Comparison of ENCODE assay signal across 8 cellular contexts in the genomic region with DNA sequence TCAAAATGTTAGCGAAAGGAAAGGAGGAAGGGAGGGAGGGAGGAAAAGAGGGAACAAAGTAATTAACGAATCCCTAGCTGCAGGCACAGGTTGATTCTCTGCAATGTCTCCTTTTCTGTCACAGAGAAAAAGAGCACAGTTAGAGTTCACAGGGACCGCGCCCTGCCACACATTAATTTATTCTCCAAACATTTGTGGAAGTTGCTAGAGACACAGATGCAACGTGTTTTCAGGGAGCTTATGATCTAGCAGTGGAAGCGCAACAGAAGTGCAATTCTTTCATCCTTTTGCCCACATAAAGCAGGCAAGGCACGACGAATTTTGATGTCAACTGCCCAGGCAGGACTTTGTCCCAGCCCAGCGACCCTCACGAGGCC.
DNase-seq lines count a peak whose midpoint lies in the region; ATAC-seq and TF ChIP-seq lines count a peak whose summit lies in the region.

No MANE protein-coding gene starts in this region.

- DNase-seq in GM23338 (ENCODE audit: low spot score) (no peak), RWPE1 (ENCODE audit: low spot score) (no peak), fibroblast of lung (ENCODE audit: low read depth in 2 of 2) (no peak), medulla oblongata (ENCODE audit: extremely low spot score) (no peak), lower leg skin (ENCODE audit: low spot score in 2 of 2) (no peak)

- TF ChIP-seq CTCF in GM23338 (conservative IDR thresholded peaks at IDR 0.05; ENCODE audit: low read depth in 2 of 2) = no peak
- TF ChIP-seq CTCF in RWPE1 (conservative IDR thresholded peaks at IDR 0.05; ENCODE audit: low read depth) = no peak
- no peak for TF ChIP-seq CTCF in fibroblast of lung (conservative IDR thresholded peaks at IDR 0.05 in 1 of 2, IDR thresholded peaks at IDR 0.05 in 1 of 2; ENCODE audit: low read depth in 1 of 2, low read length in 2 of 2)
- no peak for TF ChIP-seq CTCF in lower leg skin (IDR thresholded peaks at IDR 0.05)

- POLR2A ChIA-PET in RWPE1 (lab: Yijun Ruan, JAX; ENCODE audit: low non-redundant PET) = interaction anchor here (0.6 kb wide), 1 partner anchor 185 kb away, joined by 3 read pairs; no protein-coding TSS in a partner anchor

- peaks cover 11% of the 10 kb centered on the region for H3K4me1 ChIP-seq in GM23338 (ENCODE audit: insufficient read depth)
- peaks cover 16% of the 10 kb centered on the region for H3K4me1 ChIP-seq in fibroblast of lung (ENCODE audit: control insufficient read depth, extremely low read depth, insufficient read depth, low read length)
- peaks cover 28% of the 10 kb centered on the region for H3K4me1 ChIP-seq in rectal smooth muscle tissue (ENCODE audit: control insufficient read depth, insufficient read depth, low read length)

- H3K9me3 ChIP-seq in fibroblast of lung (ENCODE audit: control insufficient read depth, insufficient read depth, low read depth, low read length) = no peaks in the 10 kb centered on the region

- peak overlapping the region; percentile 46; the same call in 2 of the 3 replicates for H3K4me3 Mint-ChIP-seq in GM23338

- H3K9ac ChIP-seq in fibroblast of lung (ENCODE audit: insufficient read depth, low read length) (no peak overlapping the region), rectal smooth muscle tissue (ENCODE audit: low read length) (no peak overlapping the region)

- H2AFZ ChIP-seq in GM23338 (no peak overlapping the region), fibroblast of lung (ENCODE audit: low read length) (no peak overlapping the region)

- intact Hi-C loops in lower leg skin (cut with DNase I; ENCODE audit: low total_unique reads) = no loop called here

- H3K36me3 ChIP-seq in GM23338 (ENCODE audit: insufficient read depth) = no peaks in the 10 kb centered on the region
- H3K36me3 ChIP-seq in fibroblast of lung (ENCODE audit: control insufficient read depth, insufficient read depth, low read length) = no peaks in the 10 kb centered on the region
- no peaks in the 10 kb centered on the region for H3K36me3 ChIP-seq in rectal smooth muscle tissue (ENCODE audit: control insufficient read depth, insufficient read depth, low read length)

- no peaks in the 10 kb centered on the region for H3K9me3 Mint-ChIP-seq in GM23338

- no peaks in the 10 kb centered on the region for H4K20me1 ChIP-seq in GM23338 (replicated peaks; ENCODE audit: insufficient read depth)
- no peaks in the 10 kb centered on the region for H4K20me1 ChIP-seq in fibroblast of lung (ENCODE audit: control insufficient read depth, extremely low read depth, insufficient read depth, low read length)

- TF ChIP-seq POLR2A in lower leg skin (IDR thresholded peaks at IDR 0.05) = no peak

- H3K4me3 ChIP-seq in GM23338 (peak overlapping the region; percentile 66), fibroblast of lung (replicated peaks in 1 of 4; ENCODE audit: control extremely low read depth in 1 of 4, insufficient read depth in 1 of 4, low read depth in 3 of 4, low read length in 4 of 4) (no peak overlapping the region), rectal smooth muscle tissue (ENCODE audit: low read length) (peak overlapping the region; percentile 55), lower leg skin (ENCODE audit: low read depth, poor library complexity, severe bottlenecking) (no peak overlapping the region)

- 0 out of 2 replicates have a peak, but pooled peaks cover 5% of the 10 kb centered on the region for H3F3A ChIP-seq in GM23338 (replicated peaks; ENCODE audit: low read depth)

- H3K27ac ChIP-seq in GM23338 (ENCODE audit: low read depth) (no peak overlapping the region), RWPE1 (0 out of 2 replicates have a peak overlapping the region, but pooled peaks have one; percentile 19), fibroblast of lung (ENCODE audit: insufficient read depth, low read length) (peak overlapping the region; percentile 93), rectal smooth muscle tissue (ENCODE audit: low read depth, low read length) (peak overlapping the region; percentile 88)

- H3K79me2 ChIP-seq in GM23338 (replicated peaks; ENCODE audit: insufficient read depth) (no peaks in the 10 kb centered on the region), fibroblast of lung (ENCODE audit: control insufficient read depth, insufficient read depth, low read length) (no peaks in the 10 kb centered on the region)

- H3K9me2 ChIP-seq in GM23338 (ENCODE audit: insufficient read depth) = peaks cover 6% of the 10 kb centered on the region; the same call in 1 of the 2 replicates

- H3K27me3 ChIP-seq in GM23338 (ENCODE audit: insufficient read depth) = 0 out of 2 replicates have a peak, but pooled peaks cover 3% of the 10 kb centered on the region
- H3K27me3 ChIP-seq in fibroblast of lung (ENCODE audit: control insufficient read depth, insufficient read depth, low read length) = no peaks in the 10 kb centered on the region
- no peaks in the 10 kb centered on the region for H3K27me3 ChIP-seq in rectal smooth muscle tissue (ENCODE audit: control insufficient read depth, insufficient read depth, low read length)

- WGBS in lower leg skin, 2 donors = 56 to 65% methylated on average over 10 of the region's 10 CpGs

- H3K4me2 ChIP-seq in GM23338 = peak overlapping the region; percentile 81
- H3K4me2 ChIP-seq in fibroblast of lung (ENCODE audit: extremely low read depth, insufficient read depth, low read length) = no peak overlapping the region

- ATAC-seq in GM23338 (no peak), GM19452 (IDR thresholded peaks at IDR 0.05; ENCODE audit: unreplicated experiment) (no peak), GM21576 (IDR thresholded peaks at IDR 0.05; ENCODE audit: unreplicated experiment) (no peak)

- H3K4me1 Mint-ChIP-seq in GM23338 = peaks cover 24% of the 10 kb centered on the region

- no peak overlapping the region for H3K27ac Mint-ChIP-seq in GM23338

- H3K36me3 Mint-ChIP-seq in GM23338 (ENCODE audit: low read depth) = no peaks in the 10 kb centered on the region

- CTCF ChIA-PET in RWPE1 (lab: Yijun Ruan, JAX) = no interaction called here

- H3K27me3 Mint-ChIP-seq in GM23338 (ENCODE audit: insufficient read depth, low read depth, poor library complexity) = peaks cover 13% of the 10 kb centered on the region

TF ChIP-seq in GM23338, 12 proteins besides CTCF, POLR2A, EP300 and RAD21 (continues in another document):
- no peak for TF ChIP-seq ZNF462 (CRISPR knock-in tag; IDR thresholded peaks at IDR 0.05)
- TF ChIP-seq CREB1 (CRISPR knock-in tag; IDR thresholded peaks at IDR 0.05; ENCODE audit: low read depth) = no peak

Comparison
In these comparisons a context has a peak if more than half of its experiments do, and no peak if none do; other contexts are left out.
1. H3K4me3 ChIP-seq: peak in GM23338 (single experiment) and rectal smooth muscle tissue (single experiment); none in fibroblast of lung (0 of 4) and lower leg skin (single experiment).